Comparison of ENCODE assay signal across 26 cellular contexts in genomic region chr15:101053261-101053660, GRCh38.
DNase-seq lines count a peak whose midpoint lies in the region; ATAC-seq and TF ChIP-seq lines count a peak whose summit lies in the region.
"Had no signal": no experiment of that assay in that cellular context is flagged by ENCODE, and none has a peak within 500 bp of the region (broad histone marks: within the 10 kb centered on the region; RNA-seq: fewer than 3 reads in every experiment).

No MANE protein-coding gene starts in this region.

- no peak overlapping the region for H3K4me3 Mint-ChIP-seq in activated CD4-positive, alpha-beta memory T cell treated with anti-CD3 and anti-CD28 coated beads, Interleukin-2, amount 10 ng/mL, durations not matched to agents 7 days and 5 days
- H3K4me3 Mint-ChIP-seq in activated CD4-positive, alpha-beta memory T cell treated with anti-CD3 and anti-CD28 coated beads for 36 hours: no peak overlapping the region
- H3K4me3 Mint-ChIP-seq: CD4-positive, CD25-positive, alpha-beta regulatory T cell; mesothelial cell of epicardium; naive thymus-derived CD4-positive, alpha-beta T cell; T-helper 2 cell treated with Interferon-gamma antibody and Interleukin-4, amounts not matched to agents 5 μg/mL and 100 μg/mL, for 36 hours had no signal

- no peak for TF ChIP-seq EP300 in stomach (IDR thresholded peaks at IDR 0.05)

- POLR2A ChIA-PET in activated CD4-positive, alpha-beta memory T cell treated with anti-CD3 and anti-CD28 coated beads, Interleukin-2, amount 10 ng/mL, durations not matched to agents 7 days and 5 days (lab: Charles Lee): no interaction called here
- POLR2A ChIA-PET in activated CD4-positive, alpha-beta memory T cell treated with anti-CD3 and anti-CD28 coated beads for 36 hours (lab: Charles Lee): no interaction called here

- H3K4me3 ChIP-seq in lung (no peak overlapping the region), stomach (no peak overlapping the region)
- H3K4me3 ChIP-seq: breast epithelium, thoracic aorta had no signal

- peaks cover 15% of the 10 kb centered on the region for H3K27me3 Mint-ChIP-seq in activated CD4-positive, alpha-beta memory T cell treated with anti-CD3 and anti-CD28 coated beads, Interleukin-2, amount 10 ng/mL, durations not matched to agents 7 days and 5 days
- H3K27me3 Mint-ChIP-seq in activated CD4-positive, alpha-beta memory T cell treated with anti-CD3 and anti-CD28 coated beads for 36 hours: peaks cover 1% of the 10 kb centered on the region

- no peak for TF ChIP-seq POLR2A in stomach (IDR thresholded peaks at IDR 0.05)

- no peak for ATAC-seq in lung (ENCODE audit: insufficient read depth, low FRiP score)
- ATAC-seq in HG02623 (IDR thresholded peaks at IDR 0.05; ENCODE audit: unreplicated experiment): no peak
- ATAC-seq: esophagus mucosa; left colon; naive thymus-derived CD4-positive, alpha-beta T cell; PC-3 had no signal

- CTCF ChIA-PET in activated CD4-positive, alpha-beta memory T cell treated with anti-CD3 and anti-CD28 coated beads, Interleukin-2, amount 10 ng/mL, durations not matched to agents 7 days and 5 days (lab: Charles Lee): no interaction called here
- CTCF ChIA-PET in activated CD4-positive, alpha-beta memory T cell treated with anti-CD3 and anti-CD28 coated beads for 36 hours (lab: Charles Lee): no interaction called here

- H3K4me1 ChIP-seq in lung (ENCODE audit: control insufficient read depth in 2 of 2, insufficient read depth in 2 of 2, low read length in 2 of 2) (peaks cover 0 to 9% of the 10 kb centered on the region in 2 donors), stomach (no peaks in the 10 kb centered on the region)
- H3K4me1 ChIP-seq: breast epithelium had no signal

- H3K4me1 Mint-ChIP-seq in activated CD4-positive, alpha-beta memory T cell treated with anti-CD3 and anti-CD28 coated beads, Interleukin-2, amount 10 ng/mL, durations not matched to agents 7 days and 5 days: no peaks in the 10 kb centered on the region
- no peaks in the 10 kb centered on the region for H3K4me1 Mint-ChIP-seq in activated CD4-positive, alpha-beta memory T cell treated with anti-CD3 and anti-CD28 coated beads for 36 hours (ENCODE audit: low read depth)
- H3K4me1 Mint-ChIP-seq: CD4-positive, CD25-positive, alpha-beta regulatory T cell; naive thymus-derived CD4-positive, alpha-beta T cell had no signal

- H3K27ac ChIP-seq in lung (ENCODE audit: low read depth in 1 of 2, low read length in 1 of 2) (no peak overlapping the region), stomach (no peak overlapping the region)
- H3K27ac ChIP-seq: breast epithelium, thoracic aorta had no signal

- peak; percentile 4 for DNase-seq in activated CD4-positive, alpha-beta memory T cell treated with anti-CD3 and anti-CD28 coated beads, Interleukin-2, amount 10 ng/mL, durations not matched to agents 7 days and 5 days
- DNase-seq in activated CD4-positive, alpha-beta memory T cell treated with anti-CD3 and anti-CD28 coated beads for 36 hours: no peak
- peak; percentile 43 for DNase-seq in ecto neural progenitor cell (ENCODE audit: low spot score)
- peak; percentile 15 for DNase-seq in lung (ENCODE audit: low spot score)
- peak; percentile 22 for DNase-seq in stomach
- DNase-seq in NCI-H2227 treated with DMSO at 0.1 percent for 48 hours (lab: John Stamatoyannopoulos, UW): no peak
- DNase-seq in 8988T: no peak
- DNase-seq: activated CD4-positive, alpha-beta T cell treated with anti-CD3 and anti-CD28 coated beads for 4 hours; activated naive CD4-positive, alpha-beta T cell treated with anti-CD3 and anti-CD28 coated beads, Interleukin-2, amount 50 U/mL, for 16 hours; CD4-positive, CD25-positive, alpha-beta regulatory T cell; foreskin melanocyte; left colon; naive thymus-derived CD4-positive, alpha-beta T cell; NCI-H187; NCI-H2171; NCI-H524; nucleus accumbens; PC-3; Right ventricle myocardium superior; stimulated activated CD4-positive, alpha-beta T cell treated with anti-CD3 and anti-CD28 coated beads, Interleukin-2, amount 100 ng/mL, for 48 hours had no signal

- H3K36me3 ChIP-seq in lung (ENCODE audit: control insufficient read depth in 2 of 2, insufficient read depth in 2 of 2, low read length in 2 of 2): peaks cover 0 to 39% of the 10 kb centered on the region in 2 donors
- peaks cover 14 to 97% (median 89%) of the 10 kb centered on the region in 4 donors for H3K36me3 ChIP-seq in stomach
- H3K36me3 ChIP-seq: breast epithelium had no signal

- no peaks in the 10 kb centered on the region for H3K9me3 Mint-ChIP-seq in activated CD4-positive, alpha-beta memory T cell treated with anti-CD3 and anti-CD28 coated beads, Interleukin-2, amount 10 ng/mL, durations not matched to agents 7 days and 5 days
- H3K9me3 Mint-ChIP-seq in activated CD4-positive, alpha-beta memory T cell treated with anti-CD3 and anti-CD28 coated beads for 36 hours: no peaks in the 10 kb centered on the region
- H3K9me3 Mint-ChIP-seq: mesothelial cell of epicardium; naive thymus-derived CD4-positive, alpha-beta T cell; T-helper 2 cell treated with Interferon-gamma antibody and Interleukin-4, amounts not matched to agents 5 μg/mL and 100 μg/mL, for 36 hours had no signal

- H3K9me3 ChIP-seq in lung (ENCODE audit: control insufficient read depth in 2 of 2, insufficient read depth in 1 of 2, low read length in 1 of 2): no peaks in the 10 kb centered on the region
- H3K9me3 ChIP-seq in stomach: no peaks in the 10 kb centered on the region
- H3K9me3 ChIP-seq: breast epithelium, thoracic aorta had no signal

- 93 to 97% methylated on average over 33 to 34 of the region's 34 CpGs for WGBS in lung, 2 donors
- 88 to 95% (median 93%) methylated on average over 23 to 34 of the region's 34 CpGs for WGBS in stomach, 5 donors

- no peak overlapping the region for H3K27ac Mint-ChIP-seq in activated CD4-positive, alpha-beta memory T cell treated with anti-CD3 and anti-CD28 coated beads, Interleukin-2, amount 10 ng/mL, durations not matched to agents 7 days and 5 days
- H3K27ac Mint-ChIP-seq in activated CD4-positive, alpha-beta memory T cell treated with anti-CD3 and anti-CD28 coated beads for 36 hours: no peak overlapping the region
- H3K27ac Mint-ChIP-seq: CD4-positive, CD25-positive, alpha-beta regulatory T cell; mesothelial cell of epicardium; naive thymus-derived CD4-positive, alpha-beta T cell; T-helper 2 cell treated with Interferon-gamma antibody and Interleukin-4, amounts not matched to agents 5 μg/mL and 100 μg/mL, for 36 hours had no signal

- intact Hi-C loops in activated CD4-positive, alpha-beta memory T cell treated with anti-CD3 and anti-CD28 coated beads for 36 hours (cut with micrococcal nuclease): no loop called here
- intact Hi-C loops in stomach (cut with DNase I; ENCODE audit: low total_unique reads): no loop called here

- TF ChIP-seq CTCF in lung (IDR thresholded peaks at IDR 0.05; ENCODE audit: control extremely low read depth, extremely low read depth): no peak
- no peak for TF ChIP-seq CTCF in stomach (IDR thresholded peaks at IDR 0.05)

- no peaks in the 10 kb centered on the region for H3K36me3 Mint-ChIP-seq in activated CD4-positive, alpha-beta memory T cell treated with anti-CD3 and anti-CD28 coated beads, Interleukin-2, amount 10 ng/mL, durations not matched to agents 7 days and 5 days (ENCODE audit: low read depth)
- H3K36me3 Mint-ChIP-seq in activated CD4-positive, alpha-beta memory T cell treated with anti-CD3 and anti-CD28 coated beads for 36 hours: no peaks in the 10 kb centered on the region
- H3K36me3 Mint-ChIP-seq: CD4-positive, CD25-positive, alpha-beta regulatory T cell; mesothelial cell of epicardium; naive thymus-derived CD4-positive, alpha-beta T cell had no signal

- no peaks in the 10 kb centered on the region for H3K27me3 ChIP-seq in lung (ENCODE audit: control insufficient read depth, insufficient read depth)
- H3K27me3 ChIP-seq in stomach: no peaks in the 10 kb centered on the region
- H3K27me3 ChIP-seq: breast epithelium had no signal

Comparison
In these comparisons a context has a peak if more than half of its experiments do, and no peak if none do; other contexts are left out.
1. DNase-seq: peak in activated CD4-positive, alpha-beta memory T cell treated with anti-CD3 and anti-CD28 coated beads, Interleukin-2, amount 10 ng/mL, durations not matched to agents 7 days and 5 days (single experiment), ecto neural progenitor cell (single experiment), lung (single experiment) and stomach (single experiment); none in activated CD4-positive, alpha-beta memory T cell treated with anti-CD3 and anti-CD28 coated beads for 36 hours (single experiment), NCI-H2227 treated with DMSO at 0.1 percent for 48 hours (single experiment) and 8988T (single experiment).